ENCODE assay signal across 1 cellular context in the genomic region with DNA sequence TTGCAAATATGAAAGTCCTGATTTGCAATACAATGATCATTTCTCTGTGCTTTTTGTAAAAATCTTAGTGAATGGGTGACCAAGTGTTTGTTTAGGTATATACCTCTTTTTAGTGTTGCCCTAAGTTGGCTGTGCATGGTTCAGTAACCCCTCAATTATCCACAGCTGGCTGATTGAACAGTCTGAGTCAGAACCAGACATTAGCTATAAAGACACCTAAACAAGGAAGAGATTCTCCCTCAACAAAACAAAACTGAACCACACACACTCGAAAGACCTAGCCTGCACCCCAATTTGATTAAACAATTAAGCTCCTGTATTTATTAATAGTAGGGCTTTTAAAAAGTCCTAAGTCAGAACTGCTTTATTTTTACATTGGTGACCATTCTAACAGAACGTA.
TF ChIP-seq lines count a peak whose summit lies in the region.

No MANE protein-coding gene starts in this region.

TF ChIP-seq in WTC11, 78 proteins besides CTCF, POLR2A, EP300 and RAD21 (continued from another document):
- no peak for TF ChIP-seq ESRRA (CRISPR knock-in tag; IDR thresholded peaks at IDR 0.05; ENCODE audit: borderline replicate concordance)
- TF ChIP-seq, protein P1, sequence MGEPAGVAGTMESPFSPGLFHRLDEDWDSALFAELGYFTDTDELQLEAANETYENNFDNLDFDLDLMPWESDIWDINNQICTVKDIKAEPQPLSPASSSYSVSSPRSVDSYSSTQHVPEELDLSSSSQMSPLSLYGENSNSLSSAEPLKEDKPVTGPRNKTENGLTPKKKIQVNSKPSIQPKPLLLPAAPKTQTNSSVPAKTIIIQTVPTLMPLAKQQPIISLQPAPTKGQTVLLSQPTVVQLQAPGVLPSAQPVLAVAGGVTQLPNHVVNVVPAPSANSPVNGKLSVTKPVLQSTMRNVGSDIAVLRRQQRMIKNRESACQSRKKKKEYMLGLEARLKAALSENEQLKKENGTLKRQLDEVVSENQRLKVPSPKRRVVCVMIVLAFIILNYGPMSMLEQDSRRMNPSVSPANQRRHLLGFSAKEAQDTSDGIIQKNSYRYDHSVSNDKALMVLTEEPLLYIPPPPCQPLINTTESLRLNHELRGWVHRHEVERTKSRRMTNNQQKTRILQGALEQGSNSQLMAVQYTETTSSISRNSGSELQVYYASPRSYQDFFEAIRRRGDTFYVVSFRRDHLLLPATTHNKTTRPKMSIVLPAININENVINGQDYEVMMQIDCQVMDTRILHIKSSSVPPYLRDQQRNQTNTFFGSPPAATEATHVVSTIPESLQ (CRISPR knock-in tag; IDR thresholded peaks at IDR 0.05) = no peak
- no peak for TF ChIP-seq CREM (CRISPR knock-in tag; IDR thresholded peaks at IDR 0.05)
- TF ChIP-seq, protein P2, sequence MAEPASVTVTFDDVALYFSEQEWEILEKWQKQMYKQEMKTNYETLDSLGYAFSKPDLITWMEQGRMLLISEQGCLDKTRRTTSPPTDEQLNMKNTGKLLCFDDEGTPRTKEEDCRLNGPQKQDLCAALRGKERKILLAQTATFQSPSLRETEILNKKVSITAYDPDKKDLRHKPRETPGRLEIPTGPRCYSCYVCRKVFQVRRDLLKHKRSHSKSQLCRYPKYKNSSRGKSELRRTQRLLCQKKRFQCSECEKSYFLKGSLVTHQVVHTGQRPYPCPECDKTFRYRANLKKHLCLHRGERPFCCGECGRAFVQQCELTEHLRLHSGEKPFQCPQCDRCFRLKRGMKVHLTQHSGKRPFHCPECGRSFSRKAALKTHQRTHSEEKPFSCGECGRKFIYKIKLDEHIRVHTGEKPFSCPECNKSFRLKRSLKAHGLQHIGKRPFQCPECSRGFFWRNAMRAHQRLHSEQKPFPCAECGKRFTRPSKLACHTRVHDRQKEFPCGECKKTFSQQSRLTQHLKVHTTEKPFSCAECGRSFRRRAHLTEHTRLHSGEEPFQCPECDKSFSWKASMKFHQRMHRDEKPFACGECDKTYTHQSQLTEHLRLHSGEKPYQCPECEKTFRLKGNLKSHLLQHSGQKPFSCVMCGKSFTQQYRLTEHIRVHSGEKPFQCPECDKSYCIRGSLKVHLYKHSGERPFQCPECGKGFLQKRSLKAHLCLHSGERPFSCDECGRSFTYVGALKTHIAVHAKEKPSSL (CRISPR knock-in tag; conservative IDR thresholded peaks at IDR 0.05) = no peak
